ENCODE assay signal across 1 cellular context in genomic region chr9:127396808-127397721, GRCh38.
TF ChIP-seq lines count a peak whose summit lies in the region.

TSS of gene SLC2A8 (plus strand) at chr9:127397169. CDS start at chr9:127397231, 62 bp downstream.

TF ChIP-seq in HEK293, 187 proteins besides CTCF, POLR2A, EP300 and RAD21 (continued from another document):
- no peak for TF ChIP-seq ZNF549 (tag by site-specific recombination; IDR thresholded peaks at IDR 0.05)
- TF ChIP-seq ZNF324 (tag by site-specific recombination; IDR thresholded peaks at IDR 0.05) = no peak
- no peak; the same call in none of the 2 replicates for TF ChIP-seq ZNF335 (tag by site-specific recombination; conservative IDR thresholded peaks at IDR 0.05)
- TF ChIP-seq YY2 (tag by site-specific recombination; IDR thresholded peaks at IDR 0.05) = no peak
- no peak for TF ChIP-seq ZNF132 (tag by site-specific recombination; IDR thresholded peaks at IDR 0.05; ENCODE audit: borderline replicate concordance)
- TF ChIP-seq ZSCAN30 (tag by site-specific recombination; IDR thresholded peaks at IDR 0.05) = peak; percentile 39; the same call in 1 of the 2 replicates
- TF ChIP-seq ZNF112 (tag by site-specific recombination; IDR thresholded peaks at IDR 0.05) = no peak
- no peak for TF ChIP-seq ZSCAN23 (tag by site-specific recombination; IDR thresholded peaks at IDR 0.05)
- TF ChIP-seq SALL2 (tag by site-specific recombination; IDR thresholded peaks at IDR 0.05; ENCODE audit: borderline replicate concordance) = no peak
- no peak for TF ChIP-seq ZNF473 (tag by site-specific recombination; IDR thresholded peaks at IDR 0.05)
- TF ChIP-seq ZSCAN18 (tag by site-specific recombination; IDR thresholded peaks at IDR 0.05) = no peak
- no peak for TF ChIP-seq YY1 (tag by site-specific recombination; IDR thresholded peaks at IDR 0.05)
- TF ChIP-seq ZNF623 (tag by site-specific recombination; IDR thresholded peaks at IDR 0.05) = no peak
- TF ChIP-seq ZNF521 (tag by site-specific recombination; IDR thresholded peaks at IDR 0.05) = no peak
- TF ChIP-seq ZNF26 (tag by site-specific recombination; IDR thresholded peaks at IDR 0.05) = no peak
- TF ChIP-seq ZNF133 (tag by site-specific recombination; IDR thresholded peaks at IDR 0.05) = no peak
- peak; percentile 72 for TF ChIP-seq ZFP69B (tag by site-specific recombination; IDR thresholded peaks at IDR 0.05)
- TF ChIP-seq ZNF202 (tag by site-specific recombination; IDR thresholded peaks at IDR 0.05; ENCODE audit: borderline replicate concordance) = no peak
- no peak for TF ChIP-seq ATF2 (tag by site-specific recombination; IDR thresholded peaks at IDR 0.05; ENCODE audit: low read depth)
